Comparison of ENCODE assay signal across 21 cellular contexts in the genomic region with DNA sequence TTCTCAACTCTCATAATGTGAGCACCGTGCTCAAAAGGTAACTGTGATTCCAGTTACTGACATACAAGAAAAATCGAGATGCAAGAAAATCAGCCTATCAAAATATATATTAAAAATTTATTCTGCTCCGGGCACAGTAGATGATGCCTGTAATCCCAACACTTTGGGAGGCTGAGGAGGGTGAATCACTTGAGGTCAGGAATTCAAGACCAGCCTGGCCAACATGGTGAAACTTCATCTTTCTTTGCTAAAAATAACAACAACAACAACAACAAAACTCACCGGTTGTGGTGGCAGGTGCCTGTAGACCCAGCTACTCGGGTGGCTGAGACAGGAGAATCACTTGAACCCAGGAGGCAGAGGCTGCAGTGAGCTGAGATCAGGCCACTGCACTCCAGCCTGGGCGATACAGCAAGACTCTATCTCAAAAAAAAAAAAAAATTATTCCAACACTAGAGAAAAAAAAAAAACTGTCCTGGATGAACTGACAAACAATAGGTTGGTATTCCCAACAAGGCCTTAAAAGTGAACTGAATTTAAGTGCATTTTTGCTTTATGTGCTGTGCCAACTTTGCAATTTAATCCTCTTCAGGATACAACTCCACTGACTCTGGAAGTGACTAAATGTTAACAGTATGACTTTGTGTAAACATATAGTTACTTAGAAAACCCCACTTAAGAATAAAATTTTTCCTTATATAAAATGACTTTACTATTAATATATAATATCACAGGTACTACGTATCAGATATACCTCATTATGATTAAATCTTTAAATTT.
DNase-seq lines count a peak whose midpoint lies in the region; ATAC-seq and TF ChIP-seq lines count a peak whose summit lies in the region.
"Had no signal": no experiment of that assay in that cellular context is flagged by ENCODE, and none has a peak within 500 bp of the region (broad histone marks: within the 10 kb centered on the region; RNA-seq: fewer than 3 reads in every experiment).

No MANE protein-coding gene starts in this region.

- DNase-seq in HCEC 1CT, result peak; percentile 76
- DNase-seq in fibroblast of mammary gland (ENCODE audit: low read depth), result peak; percentile 56
- DNase-seq in stromal cell of bone marrow (ENCODE audit: low read depth), result peak; percentile 31
- no peak for DNase-seq in GM19240 (ENCODE audit: insufficient read length, low spot score)
- DNase-seq in NCI-H146 treated with DMSO at 0.1 percent for 48 hours (lab: John Stamatoyannopoulos, UW; ENCODE audit: unreplicated experiment), result no peak
- DNase-seq in CD1c-positive myeloid dendritic cell (ENCODE audit: extremely low spot score), result no peak
- DNase-seq: activated naive CD8-positive, alpha-beta T cell treated with anti-CD3 and anti-CD28 coated beads, Interleukin-2, amount 10 ng/mL, durations not matched to agents 7 days and 5 days; C1 segment of cervical spinal cord; DMS153; GOT3; mesendoderm; NCI-H2081 treated with DMSO at 0.1 percent for 48 hours; NCI-H526 treated with DMSO at 0.1 percent for 48 hours; OCI-M1; stimulated activated CD8-positive, alpha-beta memory T cell treated with anti-CD3 and anti-CD28 coated beads, Interleukin-4, amount 100 ng/mL, for 48 hours had no signal

- no peak for TF ChIP-seq CTCF in fibroblast of mammary gland (conservative IDR thresholded peaks at IDR 0.05; ENCODE audit: control insufficient read depth, insufficient read depth, low read depth, low read length)

- peak; percentile 45 for ATAC-seq in SK-N-SH treated with all-trans-retinoic acid at 6 μM for 48 hours
- ATAC-seq: activated CD4-positive, CD25-positive, alpha-beta regulatory T cell treated with anti-CD3 and anti-CD28 coated beads, Interleukin-2, amount 50 U/mL, for 24 hours; esophagus mucosa had no signal

- H3K4me3 ChIP-seq in fibroblast of mammary gland (ENCODE audit: control insufficient read depth, low read depth, low read length), result no peak overlapping the region
- H3K4me3 ChIP-seq: breast epithelium, SJSA1, skin epidermis had no signal

TF ChIP-seq in SK-N-SH treated with all-trans-retinoic acid at 6 μM for 48 hours, 23 proteins besides CTCF, POLR2A, EP300 and RAD21:
- TF ChIP-seq ISL1 (CRISPR knock-in tag; IDR thresholded peaks at IDR 0.05) (no peak), OSR1 (CRISPR knock-in tag; IDR thresholded peaks at IDR 0.05) (no peak), ZFP30 (CRISPR knock-in tag; IDR thresholded peaks at IDR 0.05) (no peak), GLIS3 (CRISPR knock-in tag; IDR thresholded peaks at IDR 0.05) (no peak), TCF4 (CRISPR knock-in tag; IDR thresholded peaks at IDR 0.05; ENCODE audit: borderline replicate concordance) (no peak), SNAI2 (CRISPR knock-in tag; IDR thresholded peaks at IDR 0.05) (no peak), ZFP3 (CRISPR knock-in tag; IDR thresholded peaks at IDR 0.05) (no peak), ARNTL (CRISPR knock-in tag; IDR thresholded peaks at IDR 0.05; ENCODE audit: borderline replicate concordance, low read depth) (no peak), PPARA (CRISPR knock-in tag; IDR thresholded peaks at IDR 0.05; ENCODE audit: borderline replicate concordance) (no peak), ESRRG (CRISPR knock-in tag; IDR thresholded peaks at IDR 0.05) (no peak), ZNF565 (CRISPR knock-in tag; conservative IDR thresholded peaks at IDR 0.05; ENCODE audit: low read depth) (no peak)
- TF ChIP-seq, protein P1, sequence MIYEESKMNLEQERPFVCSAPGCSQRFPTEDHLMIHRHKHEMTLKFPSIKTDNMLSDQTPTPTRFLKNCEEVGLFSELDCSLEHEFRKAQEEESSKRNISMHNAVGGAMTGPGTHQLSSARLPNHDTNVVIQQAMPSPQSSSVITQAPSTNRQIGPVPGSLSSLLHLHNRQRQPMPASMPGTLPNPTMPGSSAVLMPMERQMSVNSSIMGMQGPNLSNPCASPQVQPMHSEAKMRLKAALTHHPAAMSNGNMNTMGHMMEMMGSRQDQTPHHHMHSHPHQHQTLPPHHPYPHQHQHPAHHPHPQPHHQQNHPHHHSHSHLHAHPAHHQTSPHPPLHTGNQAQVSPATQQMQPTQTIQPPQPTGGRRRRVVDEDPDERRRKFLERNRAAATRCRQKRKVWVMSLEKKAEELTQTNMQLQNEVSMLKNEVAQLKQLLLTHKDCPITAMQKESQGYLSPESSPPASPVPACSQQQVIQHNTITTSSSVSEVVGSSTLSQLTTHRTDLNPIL (CRISPR knock-in tag; IDR thresholded peaks at IDR 0.05; ENCODE audit: low read depth), result no peak
- TF ChIP-seq, protein P2, sequence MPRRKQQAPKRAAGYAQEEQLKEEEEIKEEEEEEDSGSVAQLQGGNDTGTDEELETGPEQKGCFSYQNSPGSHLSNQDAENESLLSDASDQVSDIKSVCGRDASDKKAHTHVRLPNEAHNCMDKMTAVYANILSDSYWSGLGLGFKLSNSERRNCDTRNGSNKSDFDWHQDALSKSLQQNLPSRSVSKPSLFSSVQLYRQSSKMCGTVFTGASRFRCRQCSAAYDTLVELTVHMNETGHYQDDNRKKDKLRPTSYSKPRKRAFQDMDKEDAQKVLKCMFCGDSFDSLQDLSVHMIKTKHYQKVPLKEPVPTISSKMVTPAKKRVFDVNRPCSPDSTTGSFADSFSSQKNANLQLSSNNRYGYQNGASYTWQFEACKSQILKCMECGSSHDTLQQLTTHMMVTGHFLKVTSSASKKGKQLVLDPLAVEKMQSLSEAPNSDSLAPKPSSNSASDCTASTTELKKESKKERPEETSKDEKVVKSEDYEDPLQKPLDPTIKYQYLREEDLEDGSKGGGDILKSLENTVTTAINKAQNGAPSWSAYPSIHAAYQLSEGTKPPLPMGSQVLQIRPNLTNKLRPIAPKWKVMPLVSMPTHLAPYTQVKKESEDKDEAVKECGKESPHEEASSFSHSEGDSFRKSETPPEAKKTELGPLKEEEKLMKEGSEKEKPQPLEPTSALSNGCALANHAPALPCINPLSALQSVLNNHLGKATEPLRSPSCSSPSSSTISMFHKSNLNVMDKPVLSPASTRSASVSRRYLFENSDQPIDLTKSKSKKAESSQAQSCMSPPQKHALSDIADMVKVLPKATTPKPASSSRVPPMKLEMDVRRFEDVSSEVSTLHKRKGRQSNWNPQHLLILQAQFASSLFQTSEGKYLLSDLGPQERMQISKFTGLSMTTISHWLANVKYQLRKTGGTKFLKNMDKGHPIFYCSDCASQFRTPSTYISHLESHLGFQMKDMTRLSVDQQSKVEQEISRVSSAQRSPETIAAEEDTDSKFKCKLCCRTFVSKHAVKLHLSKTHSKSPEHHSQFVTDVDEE (CRISPR knock-in tag; IDR thresholded peaks at IDR 0.05), result no peak
- TF ChIP-seq, protein P3, sequence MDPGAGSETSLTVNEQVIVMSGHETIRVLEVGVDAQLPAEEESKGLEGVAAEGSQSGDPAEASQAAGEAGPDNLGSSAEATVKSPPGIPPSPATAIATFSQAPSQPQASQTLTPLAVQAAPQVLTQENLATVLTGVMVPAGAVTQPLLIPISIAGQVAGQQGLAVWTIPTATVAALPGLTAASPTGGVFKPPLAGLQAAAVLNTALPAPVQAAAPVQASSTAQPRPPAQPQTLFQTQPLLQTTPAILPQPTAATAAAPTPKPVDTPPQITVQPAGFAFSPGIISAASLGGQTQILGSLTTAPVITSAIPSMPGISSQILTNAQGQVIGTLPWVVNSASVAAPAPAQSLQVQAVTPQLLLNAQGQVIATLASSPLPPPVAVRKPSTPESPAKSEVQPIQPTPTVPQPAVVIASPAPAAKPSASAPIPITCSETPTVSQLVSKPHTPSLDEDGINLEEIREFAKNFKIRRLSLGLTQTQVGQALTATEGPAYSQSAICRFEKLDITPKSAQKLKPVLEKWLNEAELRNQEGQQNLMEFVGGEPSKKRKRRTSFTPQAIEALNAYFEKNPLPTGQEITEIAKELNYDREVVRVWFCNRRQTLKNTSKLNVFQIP (CRISPR knock-in tag; IDR thresholded peaks at IDR 0.05; ENCODE audit: borderline replicate concordance, low read depth), result no peak
- TF ChIP-seq, protein P4, sequence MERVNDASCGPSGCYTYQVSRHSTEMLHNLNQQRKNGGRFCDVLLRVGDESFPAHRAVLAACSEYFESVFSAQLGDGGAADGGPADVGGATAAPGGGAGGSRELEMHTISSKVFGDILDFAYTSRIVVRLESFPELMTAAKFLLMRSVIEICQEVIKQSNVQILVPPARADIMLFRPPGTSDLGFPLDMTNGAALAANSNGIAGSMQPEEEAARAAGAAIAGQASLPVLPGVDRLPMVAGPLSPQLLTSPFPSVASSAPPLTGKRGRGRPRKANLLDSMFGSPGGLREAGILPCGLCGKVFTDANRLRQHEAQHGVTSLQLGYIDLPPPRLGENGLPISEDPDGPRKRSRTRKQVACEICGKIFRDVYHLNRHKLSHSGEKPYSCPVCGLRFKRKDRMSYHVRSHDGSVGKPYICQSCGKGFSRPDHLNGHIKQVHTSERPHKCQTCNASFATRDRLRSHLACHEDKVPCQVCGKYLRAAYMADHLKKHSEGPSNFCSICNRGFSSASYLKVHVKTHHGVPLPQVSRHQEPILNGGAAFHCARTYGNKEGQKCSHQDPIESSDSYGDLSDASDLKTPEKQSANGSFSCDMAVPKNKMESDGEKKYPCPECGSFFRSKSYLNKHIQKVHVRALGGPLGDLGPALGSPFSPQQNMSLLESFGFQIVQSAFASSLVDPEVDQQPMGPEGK (CRISPR knock-in tag; IDR thresholded peaks at IDR 0.05; ENCODE audit: borderline replicate concordance), result no peak

Comparison
In these comparisons a context has a peak if more than half of its experiments do, and no peak if none do; other contexts are left out.
1. DNase-seq: peak in HCEC 1CT (single experiment), fibroblast of mammary gland (single experiment) and stromal cell of bone marrow (single experiment); none in GM19240 (single experiment), NCI-H146 treated with DMSO at 0.1 percent for 48 hours (single experiment) and CD1c-positive myeloid dendritic cell (single experiment).